ENCODE assay signal across 8 cellular contexts in the genomic region with DNA sequence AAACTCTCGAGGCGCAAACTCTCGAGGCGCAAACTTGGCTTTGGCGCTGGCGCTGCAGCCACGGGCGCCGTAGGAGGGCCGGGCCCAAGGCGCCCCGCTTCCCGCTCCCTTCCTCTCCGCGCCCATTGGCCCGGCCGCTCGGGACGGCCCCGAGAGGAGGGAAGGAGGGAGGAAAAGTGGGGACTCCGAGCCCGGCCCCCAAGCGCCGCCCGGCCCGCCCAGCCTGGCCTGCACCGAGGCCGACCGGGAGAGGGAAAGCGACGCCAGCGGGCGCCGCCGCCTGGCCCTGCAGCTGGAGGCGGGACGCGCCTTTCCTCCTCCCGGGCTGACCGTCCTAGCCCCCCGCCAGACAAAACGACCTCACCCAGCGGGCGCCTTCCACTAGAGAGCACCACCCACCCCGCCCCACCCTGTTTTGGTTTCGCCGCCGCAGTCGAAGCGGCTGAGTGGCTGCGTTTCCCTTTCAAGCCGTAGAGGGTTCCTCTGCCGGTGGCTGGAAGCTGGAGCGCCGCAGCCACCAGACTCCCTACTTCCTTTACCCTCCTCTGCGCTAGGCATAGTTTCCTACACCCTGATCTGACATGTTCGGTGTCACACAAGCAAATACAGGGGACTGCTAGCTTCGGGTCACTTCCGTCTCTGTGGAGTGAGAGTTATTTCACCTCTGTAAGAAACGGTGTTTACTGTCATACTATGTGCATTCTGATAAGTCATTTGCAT. TPM values are rescaled to one million over a fixed set of nuclear protein-coding genes. Genes with fewer than 3 reads are reported as not detected.
A peak's percentile ranks its signal among the peaks of the same experiment; 100 is the strongest.
DNase-seq lines count a peak whose midpoint lies in the region; ATAC-seq and TF ChIP-seq lines count a peak whose summit lies in the region.

A gene with protein sequence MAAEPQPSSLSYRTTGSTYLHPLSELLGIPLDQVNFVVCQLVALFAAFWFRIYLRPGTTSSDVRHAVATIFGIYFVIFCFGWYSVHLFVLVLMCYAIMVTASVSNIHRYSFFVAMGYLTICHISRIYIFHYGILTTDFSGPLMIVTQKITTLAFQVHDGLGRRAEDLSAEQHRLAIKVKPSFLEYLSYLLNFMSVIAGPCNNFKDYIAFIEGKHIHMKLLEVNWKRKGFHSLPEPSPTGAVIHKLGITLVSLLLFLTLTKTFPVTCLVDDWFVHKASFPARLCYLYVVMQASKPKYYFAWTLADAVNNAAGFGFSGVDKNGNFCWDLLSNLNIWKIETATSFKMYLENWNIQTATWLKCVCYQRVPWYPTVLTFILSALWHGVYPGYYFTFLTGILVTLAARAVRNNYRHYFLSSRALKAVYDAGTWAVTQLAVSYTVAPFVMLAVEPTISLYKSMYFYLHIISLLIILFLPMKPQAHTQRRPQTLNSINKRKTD (minus strand): TSS at position 78 of the 720 bp plus-strand sequence. CDS start 235 bp downstream, outside the sequence.

- H3K4me1 ChIP-seq in PC-9 (replicated peaks; ENCODE audit: insufficient read depth), result peaks cover 9% of the 10 kb centered on the region

- no peak for TF ChIP-seq CTCF in PC-9 (conservative IDR thresholded peaks at IDR 0.05)
- peak in 2 of 3 experiments; percentile 12 to 24 for TF ChIP-seq CTCF in nephron (IDR thresholded peaks at IDR 0.05; ENCODE audit: unreplicated experiment in 3 of 3)

- H3K36me3 ChIP-seq in PC-9 (ENCODE audit: low read depth), result no peaks in the 10 kb centered on the region

- H4K20me1 ChIP-seq in PC-9 (ENCODE audit: insufficient read depth), result no peaks in the 10 kb centered on the region

- BruUV-seq in PC-9 (replicated peaks; lab: Mats Ljungman, UMichigan), result no TSS peak

- no peaks in the 10 kb centered on the region for H3K27me3 ChIP-seq in PC-9 (ENCODE audit: insufficient read depth, low read depth)

- peak; percentile 86 for ATAC-seq in GM21529 (IDR thresholded peaks at IDR 0.05; ENCODE audit: unreplicated experiment)
- peak; percentile 87 for ATAC-seq in stimulated activated naive CD8-positive, alpha-beta T cell treated with anti-CD3 and anti-CD28 coated beads, Interleukin-15, amount 100 ng/mL, for 72 hours

- intact Hi-C loops in PC-9 (cut with micrococcal nuclease; ENCODE audit: unreplicated experiment), result loop anchor here (1.0 to 5.0 kb wide), 4 partner anchors 25 to 315 kb away; no protein-coding TSS in a partner anchor

- H3K27me3 Mint-ChIP-seq in nephron (ENCODE audit: low read depth), result peaks cover 14% of the 10 kb centered on the region
- H3K27me3 Mint-ChIP-seq in stimulated activated naive CD8-positive, alpha-beta T cell treated with anti-CD3 and anti-CD28 coated beads, Interleukin-15, amount 100 ng/mL, for 72 hours, result peaks cover 12% of the 10 kb centered on the region

- H2AFZ ChIP-seq in PC-9, result peak within 1 kb of the TSS; percentile 95

- peak within 1 kb of the TSS; percentile 83 for H3K4me3 ChIP-seq in PC-9

- no peaks in the 10 kb centered on the region for H3K9me2 ChIP-seq in PC-9 (ENCODE audit: insufficient read depth)

- no peaks in the 10 kb centered on the region for H3K9me3 Mint-ChIP-seq in nephron
- no peaks in the 10 kb centered on the region for H3K9me3 Mint-ChIP-seq in stimulated activated naive CD8-positive, alpha-beta T cell treated with anti-CD3 and anti-CD28 coated beads, Interleukin-15, amount 100 ng/mL, for 72 hours

- H3K27ac ChIP-seq in PC-9, result peak within 1 kb of the TSS; percentile 80

- peak within 1 kb of the TSS; percentile 90 to 96 (median 96) for H3K27ac Mint-ChIP-seq in nephron
- H3K27ac Mint-ChIP-seq in stimulated activated naive CD8-positive, alpha-beta T cell treated with anti-CD3 and anti-CD28 coated beads, Interleukin-15, amount 100 ng/mL, for 72 hours, result peak within 1 kb of the TSS; percentile 95 to 96

- peaks cover 17% of the 10 kb centered on the region; the same call in 1 of the 2 replicates for H3F3A ChIP-seq in PC-9 (ENCODE audit: insufficient read depth, low read depth)

- H3K4me1 Mint-ChIP-seq in nephron, result peaks cover 40% of the 10 kb centered on the region
- peaks cover 29% of the 10 kb centered on the region for H3K4me1 Mint-ChIP-seq in stimulated activated naive CD8-positive, alpha-beta T cell treated with anti-CD3 and anti-CD28 coated beads, Interleukin-15, amount 100 ng/mL, for 72 hours

- peak; percentile 97 for DNase-seq in DMS53 (lab: John Stamatoyannopoulos, UW)
- DNase-seq in HuH-7.5 (ENCODE audit: low spot score), result peak; percentile 51
- DNase-seq in PC-9, result peak; percentile 79 to 98
- peak; percentile 20 to 37 for DNase-seq in activated T-helper 1 cell treated with anti-CD3 and anti-CD28 coated beads, Interleukin-2, amount 50 U/mL, for 16 hours (ENCODE audit: low read depth in 1 of 2, low spot score in 1 of 2)
- DNase-seq in fibroblast of peridontal ligament (ENCODE audit: extremely low read depth), result peak; percentile 86
- DNase-seq in stimulated activated naive CD8-positive, alpha-beta T cell treated with anti-CD3 and anti-CD28 coated beads, Interleukin-15, amount 100 ng/mL, for 72 hours, result peak; percentile 66

- H3K9me3 ChIP-seq in PC-9 (ENCODE audit: insufficient read depth, low read depth), result no peaks in the 10 kb centered on the region

- H3K36me3 Mint-ChIP-seq in nephron (ENCODE audit: low read depth), result no peaks in the 10 kb centered on the region

- H3K79me2 ChIP-seq in PC-9 (ENCODE audit: low read depth), result no peaks in the 10 kb centered on the region

- POLR2A ChIA-PET in PC-9 (lab: Charles Lee; ENCODE audit: unreplicated experiment), result interaction anchor here (0.5 to 1.3 kb wide), 5 partner anchors 24 to 352 kb away, joined by 3 to 7 read pairs (median 4); no protein-coding TSS in a partner anchor

- peak within 1 kb of the TSS; percentile 89 to 97 (median 93) for H3K4me3 Mint-ChIP-seq in nephron
- peak within 1 kb of the TSS; percentile 85 to 93 for H3K4me3 Mint-ChIP-seq in stimulated activated naive CD8-positive, alpha-beta T cell treated with anti-CD3 and anti-CD28 coated beads, Interleukin-15, amount 100 ng/mL, for 72 hours

- peak within 1 kb of the TSS; percentile 85 for H3K4me2 ChIP-seq in PC-9

- CTCF ChIA-PET in PC-9 (lab: Charles Lee), result interaction anchor here (0.7 to 1.2 kb wide), 4 partner anchors 15 to 154 kb away, joined by 4 to 8 read pairs (median 4); no protein-coding TSS in a partner anchor

RNA-seq across cellular contexts. Expression of the gene that starts here (rescaled TPM):
- 19.7 and 22.0 TPM in 2 replicates for total RNA-seq in PC-9 (2021)

Comparison
In these comparisons a context has a peak if more than half of its experiments do, and no peak if none do; other contexts are left out.
1. Peak in every context shown above with its lines: DNase-seq, ATAC-seq, H3K4me3 ChIP-seq and H3K27ac ChIP-seq.
2. DNase-seq: peak in every context shown above with its lines; median percentile 97 in DMS53; 88 in PC-9; 86 in fibroblast of peridontal ligament; 66 in stimulated activated naive CD8-positive, alpha-beta T cell treated with anti-CD3 and anti-CD28 coated beads, Interleukin-15, amount 100 ng/mL, for 72 hours; 51 in HuH-7.5; 28 in activated T-helper 1 cell treated with anti-CD3 and anti-CD28 coated beads, Interleukin-2, amount 50 U/mL, for 16 hours.